ENCODE assay signal across 28 cellular contexts in the genomic region with DNA sequence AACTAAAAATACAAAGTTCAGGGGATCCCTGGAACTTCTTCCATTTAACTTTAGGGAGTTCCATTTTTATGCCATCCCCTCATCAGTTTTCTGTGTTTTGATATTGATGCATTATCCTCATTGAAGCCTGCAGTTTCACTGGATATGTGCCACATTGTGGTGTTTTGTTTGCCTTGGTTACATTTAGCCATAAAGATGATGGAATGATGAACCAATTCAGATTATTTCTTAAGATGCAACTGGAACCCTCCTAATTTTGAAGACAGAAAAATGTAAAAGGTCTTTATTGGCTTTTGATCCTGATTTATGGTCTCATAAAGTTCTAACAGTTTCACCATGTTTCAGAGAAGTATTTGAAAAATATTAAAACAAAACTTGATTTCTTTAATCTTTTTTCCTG.
DNase-seq lines count a peak whose midpoint lies in the region; FAIRE-seq and TF ChIP-seq lines count a peak whose summit lies in the region.
"Had no signal": no experiment of that assay in that cellular context is flagged by ENCODE, and none has a peak within 500 bp of the region (broad histone marks: within the 10 kb centered on the region; RNA-seq: fewer than 3 reads in every experiment).

No MANE protein-coding gene starts in this region.

- DNase-seq in HT-29 (ENCODE audit: low spot score) (peak; percentile 7), fibroblast of peridontal ligament (ENCODE audit: extremely low read depth) (peak; percentile 62), smooth muscle cell (lab: John Stamatoyannopoulos, UW; ENCODE audit: unreplicated experiment) (no peak), NCI-H1105 treated with DMSO at 0.1 percent for 48 hours (lab: John Stamatoyannopoulos, UW) (no peak), amniotic stem cell (lab: John Stamatoyannopoulos, UW) (no peak), SHP77 (lab: John Stamatoyannopoulos, UW) (no peak), coronary artery (ENCODE audit: low spot score) (no peak)
- DNase-seq: 8988T; ACHN; BE2C; C1 segment of cervical spinal cord; CD4-positive, alpha-beta memory T cell; CD4-positive, CD25-positive, alpha-beta regulatory T cell; CD8-positive, alpha-beta memory T cell; COR-L47; DMS 273 treated with DMSO at 0.1 percent for 48 hours; DMS153; DMS53; DMS79; DND-41; EL; GDM1 had no signal

- H4K20me1 ChIP-seq in smooth muscle cell (ENCODE audit: low read depth) = no peaks in the 10 kb centered on the region
- H4K20me1 ChIP-seq: BLaER1 had no signal

- no peaks in the 10 kb centered on the region for H3K4me1 ChIP-seq in smooth muscle cell (ENCODE audit: low read depth)
- H3K4me1 ChIP-seq: BE2C, BLaER1 had no signal

- H3K79me2 ChIP-seq in smooth muscle cell (ENCODE audit: low read depth) = no peaks in the 10 kb centered on the region

- no peak overlapping the region for H3K9ac ChIP-seq in smooth muscle cell (ENCODE audit: low read depth)
- H3K9ac ChIP-seq: BLaER1 had no signal

- FAIRE-seq in endometrium (lab: Jason Lieb, UNC) = peak; percentile 73
- FAIRE-seq: A204.1, GM12878, GM12892, GM18507 had no signal

- no peak for TF ChIP-seq CTCF in smooth muscle cell (IDR thresholded peaks at IDR 0.05; ENCODE audit: borderline replicate concordance, insufficient read depth, poor library complexity, severe bottlenecking)
- TF ChIP-seq CTCF in coronary artery (IDR thresholded peaks at IDR 0.05) = no peak

- no peak overlapping the region for H3K4me2 ChIP-seq in smooth muscle cell
- H3K4me2 ChIP-seq: BLaER1 had no signal

- H3F3A ChIP-seq in smooth muscle cell (ENCODE audit: low read depth) = no peaks in the 10 kb centered on the region

- no peaks in the 10 kb centered on the region for H3K9me3 ChIP-seq in smooth muscle cell (replicated peaks; ENCODE audit: low read depth)
- H3K9me3 ChIP-seq: BE2C, BLaER1 had no signal

- peak overlapping the region; percentile 11 for H2AFZ ChIP-seq in smooth muscle cell (ENCODE audit: low read depth)

- no peak overlapping the region for H3K4me3 ChIP-seq in smooth muscle cell
- H3K4me3 ChIP-seq in coronary artery = no peak overlapping the region
- H3K4me3 ChIP-seq: BLaER1, GM12878 had no signal

- H3K36me3 ChIP-seq in smooth muscle cell (ENCODE audit: low read depth) = no peaks in the 10 kb centered on the region
- H3K36me3 ChIP-seq: BE2C, BLaER1 had no signal

- H3K27ac ChIP-seq in smooth muscle cell (ENCODE audit: low read depth) (no peak overlapping the region), coronary artery (no peak overlapping the region)
- H3K27ac ChIP-seq: BLaER1 had no signal

- no peaks in the 10 kb centered on the region for H3K27me3 ChIP-seq in smooth muscle cell (ENCODE audit: low read depth)
- H3K27me3 ChIP-seq: BLaER1 had no signal

Comparison
In these comparisons a context has a peak if more than half of its experiments do, and no peak if none do; other contexts are left out.
1. DNase-seq: peak in HT-29 (single experiment) and fibroblast of peridontal ligament (single experiment); none in smooth muscle cell (single experiment), NCI-H1105 treated with DMSO at 0.1 percent for 48 hours (single experiment), amniotic stem cell (single experiment), SHP77 (0 of 2) and coronary artery (single experiment).